ENCODE assay signal across 1 cellular context in genomic region chr5:154646841-154647759, GRCh38.
TF ChIP-seq lines count a peak whose summit lies in the region.

No MANE protein-coding gene starts in this region.

TF ChIP-seq in HepG2, 621 proteins besides CTCF, POLR2A, EP300 and RAD21 (continued from another document and continues in another):
- TF ChIP-seq ZNF687 (CRISPR knock-in tag; IDR thresholded peaks at IDR 0.05): peak; percentile 99
- no peak for TF ChIP-seq KDM1A (CRISPR knock-in tag; IDR thresholded peaks at IDR 0.05)
- TF ChIP-seq ZBTB4 (CRISPR knock-in tag; IDR thresholded peaks at IDR 0.05; ENCODE audit: borderline replicate concordance): peak; percentile 84; the same call in 1 of the 2 replicates
- TF ChIP-seq ZNF331 (CRISPR knock-in tag; IDR thresholded peaks at IDR 0.05): peak; percentile 6; the same call in 1 of the 2 replicates
- peak; percentile 74; the same call in 1 of the 2 replicates for TF ChIP-seq PCBP1 (IDR thresholded peaks at IDR 0.05; ENCODE audit: borderline replicate concordance, low read depth, low read length)
- peak; percentile 94 for TF ChIP-seq RXRB (CRISPR knock-in tag; IDR thresholded peaks at IDR 0.05; ENCODE audit: borderline replicate concordance)
- TF ChIP-seq PHF20 (CRISPR knock-in tag; IDR thresholded peaks at IDR 0.05): no peak; the same call in 1 of the 2 replicates
- TF ChIP-seq, protein P1, sequence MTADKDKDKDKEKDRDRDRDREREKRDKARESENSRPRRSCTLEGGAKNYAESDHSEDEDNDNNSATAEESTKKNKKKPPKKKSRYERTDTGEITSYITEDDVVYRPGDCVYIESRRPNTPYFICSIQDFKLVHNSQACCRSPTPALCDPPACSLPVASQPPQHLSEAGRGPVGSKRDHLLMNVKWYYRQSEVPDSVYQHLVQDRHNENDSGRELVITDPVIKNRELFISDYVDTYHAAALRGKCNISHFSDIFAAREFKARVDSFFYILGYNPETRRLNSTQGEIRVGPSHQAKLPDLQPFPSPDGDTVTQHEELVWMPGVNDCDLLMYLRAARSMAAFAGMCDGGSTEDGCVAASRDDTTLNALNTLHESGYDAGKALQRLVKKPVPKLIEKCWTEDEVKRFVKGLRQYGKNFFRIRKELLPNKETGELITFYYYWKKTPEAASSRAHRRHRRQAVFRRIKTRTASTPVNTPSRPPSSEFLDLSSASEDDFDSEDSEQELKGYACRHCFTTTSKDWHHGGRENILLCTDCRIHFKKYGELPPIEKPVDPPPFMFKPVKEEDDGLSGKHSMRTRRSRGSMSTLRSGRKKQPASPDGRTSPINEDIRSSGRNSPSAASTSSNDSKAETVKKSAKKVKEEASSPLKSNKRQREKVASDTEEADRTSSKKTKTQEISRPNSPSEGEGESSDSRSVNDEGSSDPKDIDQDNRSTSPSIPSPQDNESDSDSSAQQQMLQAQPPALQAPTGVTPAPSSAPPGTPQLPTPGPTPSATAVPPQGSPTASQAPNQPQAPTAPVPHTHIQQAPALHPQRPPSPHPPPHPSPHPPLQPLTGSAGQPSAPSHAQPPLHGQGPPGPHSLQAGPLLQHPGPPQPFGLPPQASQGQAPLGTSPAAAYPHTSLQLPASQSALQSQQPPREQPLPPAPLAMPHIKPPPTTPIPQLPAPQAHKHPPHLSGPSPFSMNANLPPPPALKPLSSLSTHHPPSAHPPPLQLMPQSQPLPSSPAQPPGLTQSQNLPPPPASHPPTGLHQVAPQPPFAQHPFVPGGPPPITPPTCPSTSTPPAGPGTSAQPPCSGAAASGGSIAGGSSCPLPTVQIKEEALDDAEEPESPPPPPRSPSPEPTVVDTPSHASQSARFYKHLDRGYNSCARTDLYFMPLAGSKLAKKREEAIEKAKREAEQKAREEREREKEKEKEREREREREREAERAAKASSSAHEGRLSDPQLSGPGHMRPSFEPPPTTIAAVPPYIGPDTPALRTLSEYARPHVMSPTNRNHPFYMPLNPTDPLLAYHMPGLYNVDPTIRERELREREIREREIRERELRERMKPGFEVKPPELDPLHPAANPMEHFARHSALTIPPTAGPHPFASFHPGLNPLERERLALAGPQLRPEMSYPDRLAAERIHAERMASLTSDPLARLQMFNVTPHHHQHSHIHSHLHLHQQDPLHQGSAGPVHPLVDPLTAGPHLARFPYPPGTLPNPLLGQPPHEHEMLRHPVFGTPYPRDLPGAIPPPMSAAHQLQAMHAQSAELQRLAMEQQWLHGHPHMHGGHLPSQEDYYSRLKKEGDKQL (CRISPR knock-in tag; IDR thresholded peaks at IDR 0.05; ENCODE audit: low read depth): no peak
- peak; percentile 80 for TF ChIP-seq ARID5B (CRISPR knock-in tag; IDR thresholded peaks at IDR 0.05)
- TF ChIP-seq, protein P2, sequence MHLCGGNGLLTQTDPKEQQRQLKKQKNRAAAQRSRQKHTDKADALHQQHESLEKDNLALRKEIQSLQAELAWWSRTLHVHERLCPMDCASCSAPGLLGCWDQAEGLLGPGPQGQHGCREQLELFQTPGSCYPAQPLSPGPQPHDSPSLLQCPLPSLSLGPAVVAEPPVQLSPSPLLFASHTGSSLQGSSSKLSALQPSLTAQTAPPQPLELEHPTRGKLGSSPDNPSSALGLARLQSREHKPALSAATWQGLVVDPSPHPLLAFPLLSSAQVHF (CRISPR knock-in tag; IDR thresholded peaks at IDR 0.05): no peak
- TF ChIP-seq ZNF883 (CRISPR knock-in tag; IDR thresholded peaks at IDR 0.05; ENCODE audit: not compliant biosample characterization): peak; percentile 41
- no peak for TF ChIP-seq MAF1 (CRISPR knock-in tag; IDR thresholded peaks at IDR 0.05; ENCODE audit: borderline replicate concordance)
- TF ChIP-seq FLYWCH1 (CRISPR knock-in tag; IDR thresholded peaks at IDR 0.05): 0 out of 2 replicates have a peak, but pooled peaks have one; percentile 59
- TF ChIP-seq TBX2 (CRISPR knock-in tag; IDR thresholded peaks at IDR 0.05; ENCODE audit: borderline replicate concordance): peak; percentile 68
- 0 out of 2 replicates have a peak, but pooled peaks have one; percentile 75 for TF ChIP-seq ZNF816 (CRISPR knock-in tag; IDR thresholded peaks at IDR 0.05; ENCODE audit: borderline replicate concordance)
- peak; percentile 34; the same call in 1 of the 2 replicates for TF ChIP-seq RAD51 (IDR thresholded peaks at IDR 0.05; ENCODE audit: borderline replicate concordance)
- no peak for TF ChIP-seq NFE2L2 (IDR thresholded peaks at IDR 0.05; ENCODE audit: low read length)
- peak; percentile 50; the same call in 1 of the 2 replicates for TF ChIP-seq ZNF746 (CRISPR knock-in tag; IDR thresholded peaks at IDR 0.05)
- no peak for TF ChIP-seq PAF1 (CRISPR knock-in tag; IDR thresholded peaks at IDR 0.05)
- 0 out of 2 replicates have a peak, but pooled peaks have one; percentile 18 for TF ChIP-seq NFIB (CRISPR knock-in tag; IDR thresholded peaks at IDR 0.05; ENCODE audit: borderline replicate concordance)
- TF ChIP-seq NCOA2 (CRISPR knock-in tag; IDR thresholded peaks at IDR 0.05): peak; percentile 40; the same call in 1 of the 2 replicates
- TF ChIP-seq MYNN (CRISPR knock-in tag; IDR thresholded peaks at IDR 0.05; ENCODE audit: low read depth): no peak
- no peak for TF ChIP-seq SRSF4 (IDR thresholded peaks at IDR 0.05; ENCODE audit: low read depth, low read length, poor library complexity, severe bottlenecking)
- peak; percentile 70; the same call in 1 of the 2 replicates for TF ChIP-seq SRY (CRISPR knock-in tag; IDR thresholded peaks at IDR 0.05)
- peak; percentile 66; the same call in 1 of the 2 replicates for TF ChIP-seq ZNF20 (CRISPR knock-in tag; IDR thresholded peaks at IDR 0.05)
- TF ChIP-seq SOX5 (CRISPR knock-in tag; IDR thresholded peaks at IDR 0.05; ENCODE audit: borderline replicate concordance): peak; percentile 69; the same call in 1 of the 2 replicates
- no peak for TF ChIP-seq ZNF468 (CRISPR knock-in tag; IDR thresholded peaks at IDR 0.05)
- no peak for TF ChIP-seq NFYB (CRISPR knock-in tag; IDR thresholded peaks at IDR 0.05)
- TF ChIP-seq SETDB1 (CRISPR knock-in tag; IDR thresholded peaks at IDR 0.05; ENCODE audit: borderline replicate concordance): no peak
- TF ChIP-seq, protein P3, sequence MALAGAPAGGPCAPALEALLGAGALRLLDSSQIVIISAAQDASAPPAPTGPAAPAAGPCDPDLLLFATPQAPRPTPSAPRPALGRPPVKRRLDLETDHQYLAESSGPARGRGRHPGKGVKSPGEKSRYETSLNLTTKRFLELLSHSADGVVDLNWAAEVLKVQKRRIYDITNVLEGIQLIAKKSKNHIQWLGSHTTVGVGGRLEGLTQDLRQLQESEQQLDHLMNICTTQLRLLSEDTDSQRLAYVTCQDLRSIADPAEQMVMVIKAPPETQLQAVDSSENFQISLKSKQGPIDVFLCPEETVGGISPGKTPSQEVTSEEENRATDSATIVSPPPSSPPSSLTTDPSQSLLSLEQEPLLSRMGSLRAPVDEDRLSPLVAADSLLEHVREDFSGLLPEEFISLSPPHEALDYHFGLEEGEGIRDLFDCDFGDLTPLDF (CRISPR knock-in tag; IDR thresholded peaks at IDR 0.05): peak; percentile 50
- TF ChIP-seq JUND (CRISPR knock-in tag; IDR thresholded peaks at IDR 0.05): peak; percentile 84
- TF ChIP-seq ZNF605 (CRISPR knock-in tag; IDR thresholded peaks at IDR 0.05): peak; percentile 88
- peak; percentile 76 for TF ChIP-seq SALL1 (CRISPR knock-in tag; IDR thresholded peaks at IDR 0.05)
- peak; percentile 58 for TF ChIP-seq THAP11 (CRISPR knock-in tag; IDR thresholded peaks at IDR 0.05)
- TF ChIP-seq ZNF572 (CRISPR knock-in tag; IDR thresholded peaks at IDR 0.05): no peak
- TF ChIP-seq GFI1 (CRISPR knock-in tag; IDR thresholded peaks at IDR 0.05; ENCODE audit: borderline replicate concordance): peak; percentile 75; the same call in 1 of the 2 replicates
- TF ChIP-seq ZNF777 (CRISPR knock-in tag; IDR thresholded peaks at IDR 0.05): no peak
- peak; percentile 94 for TF ChIP-seq MAX (IDR thresholded peaks at IDR 0.05)
- TF ChIP-seq RELA (CRISPR knock-in tag; IDR thresholded peaks at IDR 0.05): no peak
- TF ChIP-seq PPARG (CRISPR knock-in tag; conservative IDR thresholded peaks at IDR 0.05): no peak
- TF ChIP-seq ZNF563 (CRISPR knock-in tag; IDR thresholded peaks at IDR 0.05): peak; percentile 79
- no peak for TF ChIP-seq ZNF235 (CRISPR knock-in tag; IDR thresholded peaks at IDR 0.05; ENCODE audit: borderline replicate concordance)
- TF ChIP-seq KAT8 (CRISPR knock-in tag; IDR thresholded peaks at IDR 0.05): peak; percentile 40; the same call in 1 of the 2 replicates
- no peak for TF ChIP-seq MTF2 (CRISPR knock-in tag; IDR thresholded peaks at IDR 0.05; ENCODE audit: borderline replicate concordance)
- TF ChIP-seq ZNF256 (CRISPR knock-in tag; conservative IDR thresholded peaks at IDR 0.05): 0 out of 2 replicates have a peak, but pooled peaks have one; percentile 43
- TF ChIP-seq ZNF33A (CRISPR knock-in tag; IDR thresholded peaks at IDR 0.05; ENCODE audit: borderline replicate concordance): no peak
